6 cellular contexts compared by ENCODE assay signal in genomic region chr4:683982-684571, GRCh38. TPM values are rescaled to one million over a fixed set of nuclear protein-coding genes. Genes with fewer than 3 reads are reported as not detected.
DNase-seq lines count a peak whose midpoint lies in the region; ATAC-seq and TF ChIP-seq lines count a peak whose summit lies in the region.

No MANE protein-coding gene starts in this region.

- CTCF ChIA-PET in activated naive CD4-positive, alpha-beta T cell treated with anti-CD3 and anti-CD28 coated beads, Interleukin-2, amount 10 ng/mL, durations not matched to agents 7 days and 5 days (lab: Charles Lee) = interaction anchor here (0.7 to 3.1 kb wide), 5 partner anchors 9 to 576 kb away, joined by 3 to 18 read pairs (median 5); partner anchors contain the start of genes ATP5ME and MYL5

- H3K36me3 ChIP-seq in BE2C (no peaks in the 10 kb centered on the region), kidney epithelial cell (ENCODE audit: control insufficient read depth, insufficient read depth, low read length) (no peaks in the 10 kb centered on the region), uterus (no peaks in the 10 kb centered on the region)

- TF ChIP-seq POLR2A in uterus (IDR thresholded peaks at IDR 0.05) = no peak

- no peaks in the 10 kb centered on the region for H3K9me3 ChIP-seq in BE2C
- H3K9me3 ChIP-seq in uterus = no peaks in the 10 kb centered on the region

- no peaks in the 10 kb centered on the region for H3K36me3 Mint-ChIP-seq in activated naive CD4-positive, alpha-beta T cell treated with anti-CD3 and anti-CD28 coated beads, Interleukin-2, amount 10 ng/mL, durations not matched to agents 7 days and 5 days

- H3K27ac Mint-ChIP-seq in activated naive CD4-positive, alpha-beta T cell treated with anti-CD3 and anti-CD28 coated beads, Interleukin-2, amount 10 ng/mL, durations not matched to agents 7 days and 5 days = no peak overlapping the region

- peaks cover 38% of the 10 kb centered on the region for H3K27me3 Mint-ChIP-seq in activated naive CD4-positive, alpha-beta T cell treated with anti-CD3 and anti-CD28 coated beads, Interleukin-2, amount 10 ng/mL, durations not matched to agents 7 days and 5 days

- H3K27ac ChIP-seq in uterus = no peak overlapping the region

- peak overlapping the region; percentile 39 for H3K4me3 ChIP-seq in BE2C (ENCODE audit: low read depth, low read length)
- no peak overlapping the region for H3K4me3 ChIP-seq in kidney epithelial cell (ENCODE audit: low read depth, low read length)
- H3K4me3 ChIP-seq in uterus = no peak overlapping the region

- intact Hi-C loops in uterus (cut with DNase I; ENCODE audit: low total_unique reads) = no loop called here

- H3K9me3 Mint-ChIP-seq in activated naive CD4-positive, alpha-beta T cell treated with anti-CD3 and anti-CD28 coated beads, Interleukin-2, amount 10 ng/mL, durations not matched to agents 7 days and 5 days = no peaks in the 10 kb centered on the region

- H3K4me1 ChIP-seq in BE2C (peaks cover 13% of the 10 kb centered on the region), uterus (peaks cover 0 to 22% of the 10 kb centered on the region in 2 donors)

- H3K4me1 Mint-ChIP-seq in activated naive CD4-positive, alpha-beta T cell treated with anti-CD3 and anti-CD28 coated beads, Interleukin-2, amount 10 ng/mL, durations not matched to agents 7 days and 5 days = peaks cover 6% of the 10 kb centered on the region

- DNase-seq in BE2C = peak; percentile 83
- DNase-seq in HuH-7.5 (ENCODE audit: low spot score) = peak; percentile 90
- DNase-seq in activated naive CD4-positive, alpha-beta T cell treated with anti-CD3 and anti-CD28 coated beads, Interleukin-2, amount 10 ng/mL, durations not matched to agents 7 days and 5 days = peak; percentile 60
- no peak for DNase-seq in kidney epithelial cell (ENCODE audit: low read depth)
- no peak for DNase-seq in uterus

- no peak for ATAC-seq in HG02870 (IDR thresholded peaks at IDR 0.05; ENCODE audit: unreplicated experiment)

- TF ChIP-seq CTCF in BE2C (IDR thresholded peaks at IDR 0.05; ENCODE audit: low read depth, low read length) (peak; percentile 78), kidney epithelial cell (IDR thresholded peaks at IDR 0.05; ENCODE audit: insufficient read depth, low read length, poor library complexity, severe bottlenecking) (peak; percentile 77), uterus (IDR thresholded peaks at IDR 0.05) (peak in 2 of 4 experiments; percentile 35 to 42)

- H3K27me3 ChIP-seq in BE2C (no peaks in the 10 kb centered on the region), kidney epithelial cell (ENCODE audit: control insufficient read depth, insufficient read depth, low read length) (peaks cover 2% of the 10 kb centered on the region), uterus (no peaks in the 10 kb centered on the region)

- no peak overlapping the region for H3K4me3 Mint-ChIP-seq in activated naive CD4-positive, alpha-beta T cell treated with anti-CD3 and anti-CD28 coated beads, Interleukin-2, amount 10 ng/mL, durations not matched to agents 7 days and 5 days

RNA-seq across cellular contexts. Expression of gene SLC49A3, which starts 4.9 kb away (rescaled TPM):
- 0.34 TPM for polyA plus RNA-seq in BE2C (2012; ENCODE audit: insufficient read depth, insufficient read length, low read depth)
- total RNA-seq in kidney epithelial cell (3.4 and 3.7 TPM in 2 replicates), uterus (10 to 100 TPM in 1 of 4 donors, 1 to 10 TPM in 3; 1.2 to 12.6 (median 2.8) TPM)

RNA-seq across cellular contexts. Expression of gene MYL5, which starts 9.7 kb away (rescaled TPM):
- polyA plus RNA-seq in BE2C (2012; ENCODE audit: insufficient read depth, insufficient read length, low read depth) = 10.4 TPM
- total RNA-seq in kidney epithelial cell (7.8 and 7.9 TPM in 2 replicates), uterus (1 to 10 TPM in 2 of 4 donors, not detected in 2; 4.6 to 9.9 TPM)

RNA-seq across cellular contexts. Expression of gene ATP5ME, which starts 10.0 kb away (rescaled TPM):
- 946 TPM for polyA plus RNA-seq in BE2C (2012; ENCODE audit: insufficient read depth, insufficient read length, low read depth)
- 116 and 182 TPM in 2 replicates for total RNA-seq in kidney epithelial cell
- 100 to 1,000 TPM in 1 of 4 donors, 10 to 100 TPM in 3; 24.1 to 168 (median 64.2) TPM for total RNA-seq in uterus

RNA-seq across cellular contexts. Expression of gene PCGF3, which starts 21.6 kb away (rescaled TPM):
- polyA plus RNA-seq in BE2C (2012; ENCODE audit: insufficient read depth, insufficient read length, low read depth) = 45.4 TPM
- 49.6 and 58.5 TPM in 2 replicates for total RNA-seq in kidney epithelial cell
- 10 to 100 TPM; 17.7 to 80.6 (median 53.4) TPM for total RNA-seq in uterus

RNA-seq across cellular contexts. Expression of gene PDE6B, which starts 58.7 kb away (rescaled TPM):
- 4.8 TPM for polyA plus RNA-seq in BE2C (2012; ENCODE audit: insufficient read depth, insufficient read length, low read depth)
- total RNA-seq in kidney epithelial cell = 17.1 and 19.7 TPM in 2 replicates
- total RNA-seq in uterus = 10 to 100 TPM in 1 of 4 donors, 1 to 10 TPM in 1, under 1 TPM in 1, not detected in 1; 0.26 to 16.2 (median 1.2) TPM

Comparison
In these comparisons a context has a peak if more than half of its experiments do, and no peak if none do; other contexts are left out.
1. DNase-seq: peak in BE2C (single experiment), HuH-7.5 (single experiment) and activated naive CD4-positive, alpha-beta T cell treated with anti-CD3 and anti-CD28 coated beads, Interleukin-2, amount 10 ng/mL, durations not matched to agents 7 days and 5 days (single experiment); none in kidney epithelial cell (single experiment) and uterus (0 of 2).